11 cellular contexts compared by ENCODE assay signal in genomic region chr1:109253803-109254620, GRCh38. TPM values are rescaled to one million over a fixed set of nuclear protein-coding genes. Genes with fewer than 3 reads are reported as not detected.
A peak's percentile ranks its signal among the peaks of the same experiment; 100 is the strongest.
DNase-seq lines count a peak whose midpoint lies in the region; ATAC-seq and TF ChIP-seq lines count a peak whose summit lies in the region.
"Had no signal": no experiment of that assay in that cellular context is flagged by ENCODE, and none has a peak within 500 bp of the region (broad histone marks: within the 10 kb centered on the region; RNA-seq: fewer than 3 reads in every experiment).

No MANE protein-coding gene starts in this region.

- no peaks in the 10 kb centered on the region for H3K27me3 ChIP-seq in upper lobe of right lung
- no peaks in the 10 kb centered on the region for H3K27me3 ChIP-seq in CD4-positive, alpha-beta T cell (ENCODE audit: control insufficient read depth, insufficient read depth, low read length)

- H3K27ac ChIP-seq in upper lobe of right lung: peak overlapping the region; percentile 80
- no peak overlapping the region for H3K27ac ChIP-seq in CD4-positive, alpha-beta T cell (ENCODE audit: low read depth, low read length)

- H3K36me3 ChIP-seq in upper lobe of right lung: no peaks in the 10 kb centered on the region

- H3K9me3 Mint-ChIP-seq in CD4-positive, alpha-beta T cell: no peaks in the 10 kb centered on the region

- peaks cover 4% of the 10 kb centered on the region for H3K27me3 Mint-ChIP-seq in CD4-positive, alpha-beta T cell

- peaks cover 21% of the 10 kb centered on the region for H3K4me1 Mint-ChIP-seq in CD4-positive, alpha-beta T cell (ENCODE audit: low read depth)

- no peaks in the 10 kb centered on the region for H3K36me3 Mint-ChIP-seq in CD4-positive, alpha-beta T cell (ENCODE audit: low read depth)

- H3K9me3 ChIP-seq in upper lobe of right lung: no peaks in the 10 kb centered on the region
- H3K9me3 ChIP-seq in CD4-positive, alpha-beta T cell (ENCODE audit: control insufficient read depth, low read length): no peaks in the 10 kb centered on the region

- intact Hi-C loops in upper lobe of right lung (cut with DNase I): no loop called here
- intact Hi-C loops in CD4-positive, alpha-beta T cell (cut with DNase I, micrococcal nuclease): no loop called here

- TF ChIP-seq CTCF in epithelial cell of proximal tubule (conservative IDR thresholded peaks at IDR 0.05; ENCODE audit: low read depth, low read length): no peak
- no peak for TF ChIP-seq CTCF in upper lobe of right lung (IDR thresholded peaks at IDR 0.05)
- no peak for TF ChIP-seq CTCF in CD4-positive, alpha-beta T cell (IDR thresholded peaks at IDR 0.05)

- H3K4me3 ChIP-seq in epithelial cell of proximal tubule (ENCODE audit: low read depth, low read length) (peak overlapping the region; percentile 35), upper lobe of right lung (no peak overlapping the region)

- CTCF ChIA-PET in CD4-positive, alpha-beta T cell (lab: Charles Lee): interaction anchor here (0.5 to 1.9 kb wide), 2 partner anchors 13 to 23 kb away, joined by 3 to 5 read pairs; no protein-coding TSS in a partner anchor

- DNase-seq in NCI-H748 (lab: John Stamatoyannopoulos, UW; ENCODE audit: unreplicated experiment) (peak; percentile 23), NCI-H748 treated with DMSO at 0.1 percent for 48 hours (lab: John Stamatoyannopoulos, UW) (no peak), epithelial cell of proximal tubule (ENCODE audit: low read depth) (no peak), midbrain (lab: John Stamatoyannopoulos, UW) (peak; percentile 71), upper lobe of right lung (no peak), NCI-H524 treated with DMSO at 0.1 percent for 48 hours (lab: John Stamatoyannopoulos, UW) (no peak), NCI-H2196 treated with DMSO at 0.1 percent for 48 hours (lab: John Stamatoyannopoulos, UW; ENCODE audit: unreplicated experiment) (no peak)
- DNase-seq in CD4-positive, alpha-beta T cell: no peak
- DNase-seq: activated CD4-positive, alpha-beta T cell treated with anti-CD3 and anti-CD28 coated beads, Interleukin-2, amount 50 U/mL, for 1 hour; stimulated activated CD4-positive, alpha-beta T cell treated with anti-CD3 and anti-CD28 coated beads, Interleukin-4, amount 100 ng/mL, for 24 hours had no signal

- H3K4me1 ChIP-seq in upper lobe of right lung: peaks cover 23% of the 10 kb centered on the region

- ATAC-seq in upper lobe of right lung: no peak
- ATAC-seq in CD4-positive, alpha-beta T cell (ENCODE audit: poor library complexity): no peak

- H3K27ac Mint-ChIP-seq in CD4-positive, alpha-beta T cell: no peak overlapping the region

- H3K4me3 Mint-ChIP-seq in CD4-positive, alpha-beta T cell: no peak overlapping the region

- POLR2A ChIA-PET in CD4-positive, alpha-beta T cell (lab: Charles Lee): no interaction called here

RNA-seq across cellular contexts. Expression of gene CELSR2, which starts 4.7 kb away (rescaled TPM):
- total RNA-seq in epithelial cell of proximal tubule (8.2 and 14.2 TPM in 2 replicates), upper lobe of right lung (7.4 TPM)
- total RNA-seq in CD4-positive, alpha-beta T cell: 1 to 10 TPM; 3.6 TPM

RNA-seq across cellular contexts. Expression of gene PSRC1, which starts 28.9 kb away (rescaled TPM):
- 56.6 and 67.9 TPM in 2 replicates for total RNA-seq in epithelial cell of proximal tubule
- total RNA-seq in upper lobe of right lung: 2.9 TPM
- total RNA-seq in CD4-positive, alpha-beta T cell: under 1 TPM; 0.22 to 0.91 TPM

RNA-seq across cellular contexts. Expression of gene SARS1, which starts 40.3 kb away (rescaled TPM):
- total RNA-seq in epithelial cell of proximal tubule (153 and 177 TPM in 2 replicates), upper lobe of right lung (194 TPM)
- total RNA-seq in CD4-positive, alpha-beta T cell: 100 to 1,000 TPM; 122 to 131 TPM

RNA-seq across cellular contexts. Expression of gene MYBPHL, which starts 52.8 kb away (rescaled TPM):
- total RNA-seq in epithelial cell of proximal tubule: not detected in 2 replicates
- 3.6 TPM for total RNA-seq in upper lobe of right lung
- not detected for total RNA-seq in CD4-positive, alpha-beta T cell
- total RNA-seq: HT1080 had no signal

Comparison
In these comparisons a context has a peak if more than half of its experiments do, and no peak if none do; other contexts are left out.
1. DNase-seq: peak in NCI-H748 (single experiment) and midbrain (single experiment); none in NCI-H748 treated with DMSO at 0.1 percent for 48 hours (single experiment), epithelial cell of proximal tubule (single experiment), upper lobe of right lung (single experiment), NCI-H524 treated with DMSO at 0.1 percent for 48 hours (single experiment), NCI-H2196 treated with DMSO at 0.1 percent for 48 hours (single experiment) and CD4-positive, alpha-beta T cell (0 of 10).
2. RNA of gene PSRC1, which starts 28.9 kb away (total RNA-seq): 56.6 to 67.9 TPM in epithelial cell of proximal tubule; 2.9 TPM in upper lobe of right lung (single experiment) and 0.22 to 0.91 TPM in CD4-positive, alpha-beta T cell; every median in the first group is over 10 times any median in the second.